Comparison of ENCODE assay signal across 17 cellular contexts in the genomic region with DNA sequence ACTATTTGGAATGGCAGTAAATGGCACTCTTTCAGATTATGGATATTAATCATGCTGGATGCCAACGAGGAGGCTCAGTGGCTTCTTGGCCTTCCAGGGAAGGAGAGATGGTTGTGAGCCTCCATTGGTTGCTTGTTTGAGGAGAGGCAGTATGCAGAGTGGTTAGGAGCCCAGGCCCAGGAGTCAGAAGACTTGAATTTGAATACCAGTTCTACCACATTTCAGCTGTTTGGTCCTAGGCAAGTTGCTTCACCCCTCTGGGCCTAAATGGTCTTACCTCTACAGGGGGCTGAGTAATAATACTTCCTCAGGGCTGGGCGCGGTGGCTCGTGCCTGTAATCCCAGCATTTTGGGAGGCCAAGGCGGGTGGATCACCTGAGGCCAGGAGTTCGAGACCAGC.
"Had no signal": no experiment of that assay in that cellular context is flagged by ENCODE, and none has a peak within 500 bp of the region (broad histone marks: within the 10 kb centered on the region; RNA-seq: fewer than 3 reads in every experiment).

No MANE protein-coding gene starts in this region.

- H3K4me3 ChIP-seq: sigmoid colon, thyroid gland, uterus had no signal

- H3K27ac Mint-ChIP-seq: activated naive CD8-positive, alpha-beta T cell treated with anti-CD3 and anti-CD28 coated beads, Interleukin-2, amount 10 ng/mL, durations not matched to agents 7 days and 5 days; activated T-helper 1 cell treated with anti-CD3 and anti-CD28 coated beads, Interleukin-12 subunit alpha, Interleukin-12 subunit beta, Interleukin-2, Interleukin-4 antibody, amounts not matched to agents 30 ng/mL and 10 ng/mL and 1 ng/mL, durations not matched to agents 14 hours and 24 hours and 36 hours; effector memory CD8-positive, alpha-beta T cell; memory B cell; stimulated activated memory B cell treated with anti-CD40 and anti-IgM and Interleukin-4, amounts not matched to agents 10 μg/mL and 1 μg/mL and 100 μg/mL, for 72 hours; T-helper 2 cell treated with Interferon-gamma antibody and Interleukin-4, amounts not matched to agents 5 μg/mL and 100 μg/mL, for 36 hours had no signal

- H3K4me1 Mint-ChIP-seq: activated naive CD8-positive, alpha-beta T cell treated with anti-CD3 and anti-CD28 coated beads, Interleukin-2, amount 10 ng/mL, durations not matched to agents 7 days and 5 days; memory B cell; stimulated activated memory B cell treated with anti-CD40 and anti-IgM and Interleukin-4, amounts not matched to agents 10 μg/mL and 1 μg/mL and 100 μg/mL, for 72 hours had no signal

- H3K27me3 Mint-ChIP-seq: activated naive CD8-positive, alpha-beta T cell treated with anti-CD3 and anti-CD28 coated beads, Interleukin-2, amount 10 ng/mL, durations not matched to agents 7 days and 5 days had no signal

- ATAC-seq: activated CD4-positive, CD25-positive, alpha-beta regulatory T cell treated with anti-CD3 and anti-CD28 coated beads, Interleukin-2, amount 50 U/mL, for 24 hours; effector memory CD8-positive, alpha-beta T cell; stimulated activated memory B cell treated with anti-CD40 and anti-IgM and Interleukin-4, amounts not matched to agents 10 μg/mL and 1 μg/mL and 100 μg/mL, for 72 hours had no signal

- H3K27me3 ChIP-seq: brain microvascular endothelial cell, sigmoid colon, thyroid gland, uterus had no signal

- H3K9me3 ChIP-seq: sigmoid colon, thyroid gland, uterus had no signal

- H3K4me3 Mint-ChIP-seq: activated naive CD8-positive, alpha-beta T cell treated with anti-CD3 and anti-CD28 coated beads, Interleukin-2, amount 10 ng/mL, durations not matched to agents 7 days and 5 days; activated T-helper 1 cell treated with anti-CD3 and anti-CD28 coated beads, Interleukin-12 subunit alpha, Interleukin-12 subunit beta, Interleukin-2, Interleukin-4 antibody, amounts not matched to agents 30 ng/mL and 10 ng/mL and 1 ng/mL, durations not matched to agents 14 hours and 24 hours and 36 hours; effector memory CD8-positive, alpha-beta T cell; memory B cell; stimulated activated memory B cell treated with anti-CD40 and anti-IgM and Interleukin-4, amounts not matched to agents 10 μg/mL and 1 μg/mL and 100 μg/mL, for 72 hours; T-helper 2 cell treated with Interferon-gamma antibody and Interleukin-4, amounts not matched to agents 5 μg/mL and 100 μg/mL, for 36 hours had no signal

- H3K4me1 ChIP-seq: thyroid gland, uterus had no signal

- H3K27ac ChIP-seq: brain microvascular endothelial cell, epithelial cell of prostate, thyroid gland had no signal

- H3K9me3 Mint-ChIP-seq: activated naive CD8-positive, alpha-beta T cell treated with anti-CD3 and anti-CD28 coated beads, Interleukin-2, amount 10 ng/mL, durations not matched to agents 7 days and 5 days; activated T-helper 1 cell treated with anti-CD3 and anti-CD28 coated beads, Interleukin-12 subunit alpha, Interleukin-12 subunit beta, Interleukin-2, Interleukin-4 antibody, amounts not matched to agents 30 ng/mL and 10 ng/mL and 1 ng/mL, durations not matched to agents 14 hours and 24 hours and 36 hours; effector memory CD8-positive, alpha-beta T cell; memory B cell; stimulated activated memory B cell treated with anti-CD40 and anti-IgM and Interleukin-4, amounts not matched to agents 10 μg/mL and 1 μg/mL and 100 μg/mL, for 72 hours; T-helper 2 cell treated with Interferon-gamma antibody and Interleukin-4, amounts not matched to agents 5 μg/mL and 100 μg/mL, for 36 hours had no signal

- H3K36me3 ChIP-seq: brain microvascular endothelial cell, sigmoid colon, thyroid gland, uterus had no signal

- FAIRE-seq: frontal cortex, islet of Langerhans had no signal

- DNase-seq: activated naive CD4-positive, alpha-beta T cell; activated naive CD8-positive, alpha-beta T cell treated with anti-CD3 and anti-CD28 coated beads, Interleukin-2, amount 10 ng/mL, durations not matched to agents 7 days and 5 days; dermis blood vessel endothelial cell; effector memory CD8-positive, alpha-beta T cell; sigmoid colon; stimulated activated CD4-positive, alpha-beta T cell treated with anti-CD3 and anti-CD28 coated beads, Interleukin-2, amount 100 ng/mL, for 48 hours; thyroid gland had no signal

- H3K36me3 Mint-ChIP-seq: activated naive CD8-positive, alpha-beta T cell treated with anti-CD3 and anti-CD28 coated beads, Interleukin-2, amount 10 ng/mL, durations not matched to agents 7 days and 5 days; memory B cell; stimulated activated memory B cell treated with anti-CD40 and anti-IgM and Interleukin-4, amounts not matched to agents 10 μg/mL and 1 μg/mL and 100 μg/mL, for 72 hours had no signal
